ENCODE assay signal across 21 cellular contexts in the genomic region with DNA sequence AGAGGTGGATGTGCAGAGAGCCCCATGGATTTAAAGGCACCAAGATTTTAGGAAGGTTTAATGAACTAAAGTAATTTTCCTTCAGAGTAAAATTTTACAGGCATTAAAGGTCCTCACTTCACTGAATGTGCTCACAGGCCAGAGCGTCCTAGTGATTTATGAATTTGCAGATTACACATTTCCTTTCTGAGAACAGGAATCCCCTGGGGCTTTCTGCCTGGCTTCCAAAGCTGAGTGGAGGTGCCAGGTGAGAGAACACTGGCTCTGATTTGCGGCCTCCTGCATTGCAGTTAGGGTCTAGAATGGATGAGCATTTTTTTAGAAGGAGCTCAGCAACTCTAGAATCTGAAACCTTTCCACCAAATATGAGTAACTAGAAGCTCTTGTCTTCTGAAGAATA.
DNase-seq lines count a peak whose midpoint lies in the region; ATAC-seq lines count a peak whose summit lies in the region.
"Had no signal": no experiment of that assay in that cellular context is flagged by ENCODE, and none has a peak within 500 bp of the region (broad histone marks: within the 10 kb centered on the region; RNA-seq: fewer than 3 reads in every experiment).

No MANE protein-coding gene starts in this region.

- ATAC-seq in GM18867 (IDR thresholded peaks at IDR 0.05; ENCODE audit: unreplicated experiment) (peak; percentile 43), HG02642 (IDR thresholded peaks at IDR 0.05; ENCODE audit: poor library complexity, unreplicated experiment) (peak; percentile 58), HG03135 (IDR thresholded peaks at IDR 0.05; ENCODE audit: unreplicated experiment) (no peak), HG03378 (IDR thresholded peaks at IDR 0.05; ENCODE audit: unreplicated experiment) (no peak), GM19455 (IDR thresholded peaks at IDR 0.05; ENCODE audit: unreplicated experiment) (no peak)
- ATAC-seq: activated CD4-positive, CD25-positive, alpha-beta regulatory T cell treated with anti-CD3 and anti-CD28 coated beads, Interleukin-2, amount 50 U/mL, for 24 hours; activated T-cell treated with anti-CD3 and anti-CD28 coated beads, Interleukin-2, amount 50 U/mL, for 72 hours; effector memory CD8-positive, alpha-beta T cell; right lobe of liver had no signal

- DNase-seq in DMS153 (lab: John Stamatoyannopoulos, UW): peak; percentile 56
- DNase-seq in NCI-H345 (lab: John Stamatoyannopoulos, UW): peak; percentile 14
- DNase-seq in NCI-H1092 treated with DMSO at 0.1 percent for 48 hours (lab: John Stamatoyannopoulos, UW): no peak
- DNase-seq: activated CD8-positive, alpha-beta memory T cell treated with anti-CD3 and anti-CD28 coated beads for 24 hours; activated T-cell treated with anti-CD3 and anti-CD28 coated beads, Interleukin-2, amount 50 U/mL, for 72 hours; DMS 273 treated with DMSO at 0.1 percent for 48 hours; effector memory CD8-positive, alpha-beta T cell; head of caudate nucleus; immature natural killer cell; NCI-H2029 treated with DMSO at 0.1 percent for 48 hours; NCI-H526 treated with DMSO at 0.1 percent for 48 hours; PC-9; right lobe of liver; stimulated activated naive CD4-positive, alpha-beta T cell; T-helper 9 cell had no signal

Comparison
In these comparisons a context has a peak if more than half of its experiments do, and no peak if none do; other contexts are left out.
1. ATAC-seq: peak in GM18867 (single experiment) and HG02642 (single experiment); none in HG03135 (single experiment), HG03378 (single experiment) and GM19455 (single experiment).